Comparison of ENCODE assay signal across 17 cellular contexts in the genomic region with DNA sequence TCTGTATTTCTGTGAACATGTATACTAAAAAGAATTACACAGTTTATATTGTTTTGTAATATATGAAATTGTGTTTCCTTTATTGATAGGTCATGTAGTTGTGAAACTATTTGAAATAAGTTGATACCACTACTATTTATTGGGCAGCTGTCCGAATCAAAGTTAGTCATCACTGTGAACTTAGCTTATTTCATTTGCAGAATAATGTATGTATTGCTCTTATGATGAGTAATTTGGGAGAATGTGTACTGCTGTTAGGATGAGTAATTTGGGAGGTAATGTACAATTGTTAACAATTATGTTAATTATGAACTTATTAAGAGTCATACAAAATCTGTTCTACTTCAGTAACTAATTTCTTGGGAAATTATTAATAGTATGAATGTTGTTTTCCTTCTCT.
"Had no signal": no experiment of that assay in that cellular context is flagged by ENCODE, and none has a peak within 500 bp of the region (broad histone marks: within the 10 kb centered on the region; RNA-seq: fewer than 3 reads in every experiment).

No MANE protein-coding gene starts in this region.

- H3K9me3 Mint-ChIP-seq: endodermal cell; natural killer cell treated with Interleukin-12 subunit alpha and Interleukin-12 subunit beta and Interleukin-15 and Interleukin-18, amount 100 ng/mL, for 72 hours; T-helper 2 cell treated with Interferon-gamma antibody and Interleukin-4, amounts not matched to agents 5 μg/mL and 100 μg/mL, for 36 hours had no signal

- H3K27ac Mint-ChIP-seq: natural killer cell treated with Interleukin-12 subunit alpha and Interleukin-12 subunit beta and Interleukin-15 and Interleukin-18, amount 100 ng/mL, for 72 hours; T-helper 2 cell treated with Interferon-gamma antibody and Interleukin-4, amounts not matched to agents 5 μg/mL and 100 μg/mL, for 36 hours had no signal

- DNase-seq: activated naive CD4-positive, alpha-beta T cell treated with Interleukin-2 at 50 U/mL for 16 hours; activated T-cell treated with anti-CD3 and anti-CD28 coated beads for 4 hours; brain microvascular endothelial cell; cerebellar nuclear complex; dermis blood vessel endothelial cell; endodermal cell; hippocampal formation; left ventricle myocardium superior; mesendoderm; nucleus accumbens; right cardiac atrium; stimulated activated naive CD8-positive, alpha-beta T cell treated with anti-CD3 and anti-CD28 coated beads, Interleukin-15, Interleukin-2, amounts not matched to agents 100 U/mL and 50 U/mL, for 24 hours; trophoblast cell had no signal

- H3K4me2 ChIP-seq: smooth muscle cell had no signal

- H3K4me3 Mint-ChIP-seq: endodermal cell; natural killer cell treated with Interleukin-12 subunit alpha and Interleukin-12 subunit beta and Interleukin-15 and Interleukin-18, amount 100 ng/mL, for 72 hours; T-helper 2 cell treated with Interferon-gamma antibody and Interleukin-4, amounts not matched to agents 5 μg/mL and 100 μg/mL, for 36 hours had no signal

- H3K4me3 ChIP-seq: smooth muscle cell had no signal

- H3K27me3 Mint-ChIP-seq: natural killer cell treated with Interleukin-12 subunit alpha and Interleukin-12 subunit beta and Interleukin-15 and Interleukin-18, amount 100 ng/mL, for 72 hours had no signal

- H3K27me3 ChIP-seq: brain microvascular endothelial cell had no signal

- ATAC-seq: activated CD4-positive, CD25-positive, alpha-beta regulatory T cell treated with anti-CD3 and anti-CD28 coated beads, Interleukin-2, amount 50 U/mL, for 24 hours; left ventricle myocardium superior; natural killer cell treated with Interleukin-12 subunit alpha and Interleukin-12 subunit beta and Interleukin-15 and Interleukin-18, amount 100 ng/mL, for 72 hours; right cardiac atrium; stimulated activated naive CD8-positive, alpha-beta T cell treated with anti-CD3 and anti-CD28 coated beads, Interleukin-15, Interleukin-2, amounts not matched to agents 100 U/mL and 50 U/mL, for 24 hours had no signal

- H3K27ac ChIP-seq: brain microvascular endothelial cell had no signal
